24 cellular contexts compared by ENCODE assay signal in the genomic region with DNA sequence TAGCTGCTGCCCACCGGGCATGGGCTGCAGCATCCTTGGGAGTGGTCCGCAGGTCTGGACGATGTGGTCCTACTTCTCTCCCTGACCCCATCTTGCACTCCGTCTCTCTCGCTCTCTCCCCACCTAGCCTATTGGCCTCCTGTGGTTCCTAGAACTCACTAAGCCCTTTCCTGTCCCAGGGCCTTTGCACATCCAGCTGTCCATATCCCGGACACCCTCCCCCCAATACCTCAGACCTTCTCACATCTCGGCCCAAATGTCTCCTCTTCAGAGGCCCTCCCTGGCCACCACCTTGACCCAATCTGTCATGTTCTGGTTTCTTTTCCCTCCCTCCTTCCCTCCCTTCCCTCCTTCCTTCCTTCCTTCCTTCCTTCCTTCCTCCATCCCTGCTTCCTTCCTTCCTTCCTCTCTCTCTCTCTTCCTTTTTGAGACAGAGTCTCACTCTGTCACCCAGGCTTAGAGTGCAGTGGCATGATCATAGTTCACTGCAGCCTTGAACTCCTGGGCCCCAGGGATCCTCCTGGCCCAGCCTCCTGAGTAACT. TPM values are rescaled to one million over a fixed set of nuclear protein-coding genes. Genes with fewer than 3 reads are reported as not detected.
"Had no signal": no experiment of that assay in that cellular context is flagged by ENCODE, and none has a peak within 500 bp of the region (broad histone marks: within the 10 kb centered on the region; RNA-seq: fewer than 3 reads in every experiment).

No MANE protein-coding gene starts in this region.

- H3K4me3 ChIP-seq: SJCRH30 had no signal

- ATAC-seq: Panc1, PC-3, SK-N-SH treated with all-trans-retinoic acid at 6 μM for 48 hours had no signal

- H3K4me2 ChIP-seq: KMS-11 had no signal

- H3K27ac ChIP-seq: HL-60, KMS-11, RWPE1, SJCRH30 had no signal

- H3K9me3 ChIP-seq: SJCRH30 had no signal

- H3K36me3 ChIP-seq: SJCRH30 had no signal

- DNase-seq: IMR-90, Kasumi-1, MM.1S, NCI-H1092 treated with DMSO at 0.1 percent for 48 hours, NCI-H1436, NCI-H187, NCI-H2029, NCI-H2081 treated with DMSO at 0.1 percent for 48 hours, NCI-H2171, NCI-H226, NCI-H446, NCI-H510A, NCI-H524 treated with DMSO at 0.1 percent for 48 hours, NCI-H69, NCI-H774, PC-3, SHP77 treated with DMSO at 0.1 percent for 48 hours, SJCRH30 had no signal

- H3K9ac ChIP-seq: KMS-11 had no signal

RNA-seq across cellular contexts. Expression of gene SLC4A1, which starts 4.5 kb away (rescaled TPM):
- total RNA-seq: IMR-90, M059J, PC-3 had no signal
- polyA plus RNA-seq: IMR-90 had no signal
